In the genomic region with DNA sequence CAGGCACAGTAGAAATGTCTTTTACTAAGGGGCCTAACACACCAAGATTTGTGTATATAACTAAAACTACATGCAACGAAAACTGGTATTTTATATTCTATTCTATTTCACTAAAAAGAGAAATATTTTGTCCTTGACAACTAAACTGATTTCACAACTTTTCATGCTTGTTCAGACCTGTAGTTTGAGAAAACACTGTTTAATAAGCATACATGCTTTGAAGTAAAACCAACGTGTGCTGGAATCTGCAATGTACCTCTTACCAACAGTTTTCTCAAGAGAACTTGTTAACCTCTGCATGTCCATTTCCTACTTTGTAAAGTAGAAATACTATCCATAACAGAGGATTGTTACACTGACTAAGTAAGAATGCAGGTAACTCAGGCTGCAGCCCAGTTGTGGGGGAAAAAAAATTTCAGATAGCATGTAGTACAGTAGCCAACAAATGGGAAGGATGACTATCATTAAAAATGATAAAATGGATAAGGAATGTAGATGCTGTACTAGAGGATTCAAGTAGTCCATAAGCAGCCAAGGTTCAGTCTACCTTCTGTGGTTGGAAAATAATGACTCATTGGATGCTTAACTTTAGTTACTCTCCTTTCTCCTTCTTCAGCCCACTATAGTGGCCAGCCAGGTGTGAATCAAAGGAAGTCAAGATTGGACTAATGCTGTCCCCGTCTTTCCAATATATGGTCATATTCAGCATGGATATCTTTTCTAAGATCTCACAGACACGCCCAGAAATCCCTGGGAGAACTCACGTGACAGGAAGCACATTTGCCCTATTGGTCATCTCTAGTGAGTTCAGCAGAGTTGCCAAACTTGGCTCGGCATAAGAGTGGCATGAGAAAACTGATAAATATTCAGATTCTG, we compare ENCODE assay signal across 18 cellular contexts.
DNase-seq lines count a peak whose midpoint lies in the region; ATAC-seq and FAIRE-seq lines count a peak whose summit lies in the region.
"Had no signal": no experiment of that assay in that cellular context is flagged by ENCODE, and none has a peak within 500 bp of the region (broad histone marks: within the 10 kb centered on the region; RNA-seq: fewer than 3 reads in every experiment).

No MANE protein-coding gene starts in this region.

- FAIRE-seq in GM19239 (lab: Jason Lieb, UNC) (peak; percentile 45), RCC 7860 (lab: Jason Lieb, UNC) (peak; percentile 86)
- FAIRE-seq: colon, G401.6 had no signal

- ATAC-seq in GM19467 (IDR thresholded peaks at IDR 0.05; ENCODE audit: unreplicated experiment), result no peak

- DNase-seq in A172 (ENCODE audit: low spot score) (peak; percentile 49), GM19239 (ENCODE audit: insufficient read length, low spot score) (no peak), RCC 7860 (ENCODE audit: low spot score) (peak; percentile 91), iris pigment epithelial cell (ENCODE audit: low read depth) (peak; percentile 45), activated gamma-delta T cell treated with Interleukin-2 at 50 U/mL for 16 hours (no peak), NCI-H2029 (lab: John Stamatoyannopoulos, UW) (no peak), SKM-1 treated with dmso at 0.1 percent for 144 hours (lab: John Stamatoyannopoulos, UW; ENCODE audit: unreplicated experiment) (no peak)
- DNase-seq: activated CD4-positive, alpha-beta T cell treated with anti-CD3 and anti-CD28 coated beads, Interleukin-2, amount 10 ng/mL, durations not matched to agents 7 days and 5 days; effector memory CD4-positive, alpha-beta T cell; esophagus squamous epithelium; naive B cell; NCI-H2171 treated with DMSO at 0.1 percent for 48 hours; SJCRH30; stomach; T-helper 2 cell had no signal

Comparison
In these comparisons a context has a peak if more than half of its experiments do, and no peak if none do; other contexts are left out.
1. DNase-seq: peak in A172 (single experiment), RCC 7860 (single experiment) and iris pigment epithelial cell (single experiment); none in GM19239 (single experiment), activated gamma-delta T cell treated with Interleukin-2 at 50 U/mL for 16 hours (single experiment), NCI-H2029 (single experiment) and SKM-1 treated with dmso at 0.1 percent for 144 hours (single experiment).